In genomic region chr2:122340246-122340645, GRCh38 we compare ENCODE assay signal across 11 cellular contexts.
DNase-seq lines count a peak whose midpoint lies in the region; ATAC-seq, FAIRE-seq and TF ChIP-seq lines count a peak whose summit lies in the region.
"Had no signal": no experiment of that assay in that cellular context is flagged by ENCODE, and none has a peak within 500 bp of the region (broad histone marks: within the 10 kb centered on the region; RNA-seq: fewer than 3 reads in every experiment).

No MANE protein-coding gene starts in this region.

- peak; percentile 18 for FAIRE-seq in bronchial epithelial cell (lab: Jason Lieb, UNC)

- no peaks in the 10 kb centered on the region for H3K9me3 ChIP-seq in psoas muscle

- H3K4me1 ChIP-seq in psoas muscle: no peaks in the 10 kb centered on the region

- H3K27ac ChIP-seq in psoas muscle: no peak overlapping the region

- no peak for TF ChIP-seq CTCF in bronchial epithelial cell (IDR thresholded peaks at IDR 0.05; ENCODE audit: insufficient read depth, low read length, severe bottlenecking)
- TF ChIP-seq CTCF in psoas muscle (IDR thresholded peaks at IDR 0.05): no peak

- peak; percentile 96 for ATAC-seq in GM19035 (IDR thresholded peaks at IDR 0.05; ENCODE audit: unreplicated experiment)
- peak; percentile 84 for ATAC-seq in HG02623 (IDR thresholded peaks at IDR 0.05; ENCODE audit: unreplicated experiment)
- peak; percentile 95 for ATAC-seq in HG03565 (IDR thresholded peaks at IDR 0.05; ENCODE audit: unreplicated experiment)
- no peak for ATAC-seq in psoas muscle
- ATAC-seq: effector memory CD8-positive, alpha-beta T cell; SK-N-SH treated with all-trans-retinoic acid at 6 μM for 48 hours had no signal

- H3K27me3 ChIP-seq in bronchial epithelial cell (ENCODE audit: control insufficient read depth, insufficient read depth, low read length) (no peaks in the 10 kb centered on the region), psoas muscle (ENCODE audit: insufficient read depth in 3 of 3, low read length in 2 of 3) (no peaks in the 10 kb centered on the region)

- peak; percentile 86 for DNase-seq in bronchial epithelial cell (ENCODE audit: low read depth)
- DNase-seq in hippocampal formation (lab: John Stamatoyannopoulos, UW): no peak
- DNase-seq in stimulated activated naive CD4-positive, alpha-beta T cell treated with Interleukin-2 at 50 U/mL for 16 hours (lab: John Stamatoyannopoulos, UW): no peak
- no peak for DNase-seq in psoas muscle
- DNase-seq: effector memory CD8-positive, alpha-beta T cell; GDM1; immature natural killer cell had no signal

- H3K4me3 ChIP-seq in bronchial epithelial cell (ENCODE audit: low read depth, low read length) (no peak overlapping the region), psoas muscle (no peak overlapping the region)

- intact Hi-C loops in psoas muscle (cut with DNase I): no loop called here

- H3K36me3 ChIP-seq in bronchial epithelial cell (ENCODE audit: control insufficient read depth, insufficient read depth, low read length) (no peaks in the 10 kb centered on the region), psoas muscle (ENCODE audit: insufficient read depth in 1 of 2, low read depth in 1 of 2) (no peaks in the 10 kb centered on the region)

- WGBS in psoas muscle, 3 donors: 22 to 32% (median 30%) methylated on average over 3 of the region's 3 CpGs

Comparison
In these comparisons a context has a peak if more than half of its experiments do, and no peak if none do; other contexts are left out.
1. ATAC-seq: peak in GM19035 (single experiment), HG02623 (single experiment) and HG03565 (single experiment); none in psoas muscle (0 of 4).